25 cellular contexts compared by ENCODE assay signal in genomic region chr5:38059876-38060275, GRCh38.
"Had no signal": no experiment of that assay in that cellular context is flagged by ENCODE, and none has a peak within 500 bp of the region (broad histone marks: within the 10 kb centered on the region; RNA-seq: fewer than 3 reads in every experiment).

No MANE protein-coding gene starts in this region.

- H3K9ac ChIP-seq: KMS-11 had no signal

- DNase-seq: activated CD4-positive, alpha-beta memory T cell treated with anti-CD3 and anti-CD28 coated beads, Interleukin-2, amount 10 ng/mL, durations not matched to agents 7 days and 5 days; activated CD4-positive, alpha-beta T cell treated with anti-CD3 and anti-CD28 coated beads, Interleukin-2, amount 10 ng/mL, durations not matched to agents 7 days and 5 days; activated CD4-positive, CD25-positive, alpha-beta regulatory T cell; activated CD8-positive, alpha-beta memory T cell treated with anti-CD3 and anti-CD28 coated beads, Interleukin-2, amount 50 U/mL, for 48 hours; activated naive CD4-positive, alpha-beta T cell treated with anti-CD3 and anti-CD28 coated beads, Interleukin-2, amount 50 U/mL, for 16 hours; activated naive CD8-positive, alpha-beta T cell treated with anti-CD3 and anti-CD28 coated beads, Interleukin-2, amount 10 ng/mL, durations not matched to agents 7 days and 5 days; activated T-cell treated with anti-CD3 and anti-CD28 coated beads, Interleukin-2, amount 50 U/mL, for 1 hour; aorta; MV-4-11; NCI-H1092 treated with DMSO at 0.1 percent for 48 hours; NCI-H1417 treated with DMSO at 0.1 percent for 48 hours; NCI-H1694; NCI-H2029; NCI-H2107; NCI-H2171 treated with DMSO at 0.1 percent for 48 hours; NCI-H510A; NCI-H526 treated with DMSO at 0.1 percent for 48 hours; SIG-M5; T-helper 1 cell had no signal

- H3K27me3 Mint-ChIP-seq: activated CD4-positive, alpha-beta memory T cell treated with anti-CD3 and anti-CD28 coated beads, Interleukin-2, amount 10 ng/mL, durations not matched to agents 7 days and 5 days; activated CD4-positive, alpha-beta T cell treated with anti-CD3 and anti-CD28 coated beads, Interleukin-2, amount 10 ng/mL, durations not matched to agents 7 days and 5 days; activated naive CD8-positive, alpha-beta T cell treated with anti-CD3 and anti-CD28 coated beads, Interleukin-2, amount 10 ng/mL, durations not matched to agents 7 days and 5 days; brain had no signal

- H3K27ac Mint-ChIP-seq: activated CD4-positive, alpha-beta memory T cell treated with anti-CD3 and anti-CD28 coated beads, Interleukin-2, amount 10 ng/mL, durations not matched to agents 7 days and 5 days; activated CD4-positive, alpha-beta T cell treated with anti-CD3 and anti-CD28 coated beads, Interleukin-2, amount 10 ng/mL, durations not matched to agents 7 days and 5 days; activated naive CD8-positive, alpha-beta T cell treated with anti-CD3 and anti-CD28 coated beads, Interleukin-2, amount 10 ng/mL, durations not matched to agents 7 days and 5 days; brain had no signal

- H3K36me3 ChIP-seq: adrenal gland, MG63 had no signal

- H3K27me3 ChIP-seq: adrenal gland, MG63 had no signal

- H3K4me1 Mint-ChIP-seq: activated CD4-positive, alpha-beta memory T cell treated with anti-CD3 and anti-CD28 coated beads, Interleukin-2, amount 10 ng/mL, durations not matched to agents 7 days and 5 days; activated CD4-positive, alpha-beta T cell treated with anti-CD3 and anti-CD28 coated beads, Interleukin-2, amount 10 ng/mL, durations not matched to agents 7 days and 5 days; activated naive CD8-positive, alpha-beta T cell treated with anti-CD3 and anti-CD28 coated beads, Interleukin-2, amount 10 ng/mL, durations not matched to agents 7 days and 5 days; brain had no signal

- H3K4me2 ChIP-seq: KMS-11 had no signal

- H3K9me3 ChIP-seq: adrenal gland, MG63 had no signal

- H3K9me3 Mint-ChIP-seq: activated CD4-positive, alpha-beta memory T cell treated with anti-CD3 and anti-CD28 coated beads, Interleukin-2, amount 10 ng/mL, durations not matched to agents 7 days and 5 days; activated CD4-positive, alpha-beta T cell treated with anti-CD3 and anti-CD28 coated beads, Interleukin-2, amount 10 ng/mL, durations not matched to agents 7 days and 5 days; activated naive CD8-positive, alpha-beta T cell treated with anti-CD3 and anti-CD28 coated beads, Interleukin-2, amount 10 ng/mL, durations not matched to agents 7 days and 5 days had no signal

- H3K4me3 ChIP-seq: adrenal gland, MG63, SK-N-MC had no signal

- H3K4me3 Mint-ChIP-seq: activated CD4-positive, alpha-beta memory T cell treated with anti-CD3 and anti-CD28 coated beads, Interleukin-2, amount 10 ng/mL, durations not matched to agents 7 days and 5 days; activated CD4-positive, alpha-beta T cell treated with anti-CD3 and anti-CD28 coated beads, Interleukin-2, amount 10 ng/mL, durations not matched to agents 7 days and 5 days; activated naive CD8-positive, alpha-beta T cell treated with anti-CD3 and anti-CD28 coated beads, Interleukin-2, amount 10 ng/mL, durations not matched to agents 7 days and 5 days; brain had no signal

- H3K36me3 Mint-ChIP-seq: activated naive CD8-positive, alpha-beta T cell treated with anti-CD3 and anti-CD28 coated beads, Interleukin-2, amount 10 ng/mL, durations not matched to agents 7 days and 5 days; brain had no signal

- H3K27ac ChIP-seq: KMS-11, SK-N-MC, VCaP had no signal
